5 cellular contexts compared by ENCODE assay signal in the genomic region with DNA sequence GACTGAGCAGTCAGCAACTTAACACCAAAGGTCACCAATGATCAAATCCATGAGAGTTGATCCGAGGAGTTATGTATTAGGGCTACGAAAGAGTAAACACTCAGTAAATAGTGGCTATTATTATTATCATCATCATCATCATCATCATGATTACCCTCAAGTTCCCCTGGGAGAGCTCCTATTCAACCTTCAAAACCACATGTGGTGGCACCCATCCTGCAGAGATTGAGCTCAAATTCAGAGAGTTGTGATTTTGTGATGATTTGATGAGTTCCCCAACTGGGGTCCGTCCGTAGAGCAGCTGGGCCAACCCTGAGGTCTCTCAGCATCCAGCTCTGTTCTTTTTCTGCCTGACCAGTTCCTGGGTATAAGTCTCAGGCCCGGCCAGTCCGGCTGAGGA. TPM values are rescaled to one million over a fixed set of nuclear protein-coding genes. Genes with fewer than 3 reads are reported as not detected.
"Had no signal": no experiment of that assay in that cellular context is flagged by ENCODE, and none has a peak within 500 bp of the region (broad histone marks: within the 10 kb centered on the region; RNA-seq: fewer than 3 reads in every experiment).

No MANE protein-coding gene starts in this region.

RNA-seq across cellular contexts. Expression of gene CGB3, which starts 1.0 kb away (rescaled TPM):
- total RNA-seq: HepG2, HT-29, HT1080, IMR-90, K562 had no signal

RNA-seq across cellular contexts. Expression of gene CGB2, which starts 6.6 kb away (rescaled TPM):
- total RNA-seq: HepG2, HT-29, IMR-90, K562 had no signal

RNA-seq across cellular contexts. Expression of gene LHB, which starts 8.2 kb away (rescaled TPM):
- total RNA-seq: HepG2, HT-29, HT1080, IMR-90 had no signal

RNA-seq across cellular contexts. Expression of gene CGB1, which starts 11.6 kb away (rescaled TPM):
- total RNA-seq: HepG2, HT1080, IMR-90, K562 had no signal

RNA-seq across cellular contexts. Expression of gene CGB5, which starts 18.6 kb away (rescaled TPM):
- total RNA-seq: HepG2, HT-29, IMR-90, K562 had no signal
